Comparison of ENCODE assay signal across 15 cellular contexts in genomic region chr13:97321101-97321500, GRCh38.
"Had no signal": no experiment of that assay in that cellular context is flagged by ENCODE, and none has a peak within 500 bp of the region (broad histone marks: within the 10 kb centered on the region; RNA-seq: fewer than 3 reads in every experiment).

No MANE protein-coding gene starts in this region.

- H3K36me3 Mint-ChIP-seq: brain; natural killer cell treated with Interleukin-12 subunit alpha and Interleukin-12 subunit beta and Interleukin-15 and Interleukin-18, amount 100 ng/mL, for 72 hours had no signal

- ATAC-seq: activated T-helper 17 cell treated with anti-CD3 and anti-CD28 coated beads, Interleukin-2, amount 50 U/mL, for 72 hours; natural killer cell treated with Interleukin-12 subunit alpha and Interleukin-12 subunit beta and Interleukin-15 and Interleukin-18, amount 100 ng/mL, for 72 hours had no signal

- H3K4me1 Mint-ChIP-seq: activated CD4-positive, alpha-beta T cell treated with anti-CD3 and anti-CD28 coated beads, Interleukin-2, amount 10 ng/mL, durations not matched to agents 7 days and 5 days had no signal

- H3K4me3 Mint-ChIP-seq: activated CD4-positive, alpha-beta T cell treated with anti-CD3 and anti-CD28 coated beads, Interleukin-2, amount 10 ng/mL, durations not matched to agents 7 days and 5 days; activated naive CD4-positive, alpha-beta T cell treated with anti-CD3 and anti-CD28 coated beads, Interleukin-2, amount 50 U/mL, for 24 hours; activated T-helper 17 cell treated with anti-CD3 and anti-CD28 coated beads, Interleukin-2, amount 50 U/mL, for 72 hours; brain; natural killer cell treated with Interleukin-12 subunit alpha and Interleukin-12 subunit beta and Interleukin-15 and Interleukin-18, amount 100 ng/mL, for 72 hours; stimulated activated naive CD8-positive, alpha-beta T cell treated with anti-CD3 and anti-CD28 coated beads, Interleukin-15, Interleukin-2, amounts not matched to agents 100 ng/mL and 50 ng/mL, for 24 hours had no signal

- DNase-seq: activated CD4-positive, alpha-beta T cell treated with anti-CD3 and anti-CD28 coated beads, Interleukin-2, amount 10 ng/mL, durations not matched to agents 7 days and 5 days; activated CD4-positive, CD25-positive, alpha-beta regulatory T cell; activated CD8-positive, alpha-beta memory T cell treated with anti-CD3 and anti-CD28 coated beads for 24 hours; cerebellar nuclear complex; dermis blood vessel endothelial cell; glutamatergic neuron; stimulated activated CD4-positive, alpha-beta T cell treated with anti-CD3 and anti-CD28 coated beads, Interleukin-4, amount 100 ng/mL, for 1 hour; stimulated activated CD8-positive, alpha-beta memory T cell treated with anti-CD3 and anti-CD28 coated beads, Interleukin-4, amount 100 ng/mL, for 48 hours had no signal

- H3K27ac Mint-ChIP-seq: activated CD4-positive, alpha-beta T cell treated with anti-CD3 and anti-CD28 coated beads, Interleukin-2, amount 10 ng/mL, durations not matched to agents 7 days and 5 days; activated naive CD4-positive, alpha-beta T cell treated with anti-CD3 and anti-CD28 coated beads, Interleukin-2, amount 50 U/mL, for 24 hours; activated T-helper 17 cell treated with anti-CD3 and anti-CD28 coated beads, Interleukin-2, amount 50 U/mL, for 72 hours; natural killer cell treated with Interleukin-12 subunit alpha and Interleukin-12 subunit beta and Interleukin-15 and Interleukin-18, amount 100 ng/mL, for 72 hours; progenitor cell of endocrine pancreas; stimulated activated naive CD8-positive, alpha-beta T cell treated with anti-CD3 and anti-CD28 coated beads, Interleukin-15, Interleukin-2, amounts not matched to agents 100 ng/mL and 50 ng/mL, for 24 hours had no signal

- H3K27me3 Mint-ChIP-seq: activated CD4-positive, alpha-beta T cell treated with anti-CD3 and anti-CD28 coated beads, Interleukin-2, amount 10 ng/mL, durations not matched to agents 7 days and 5 days; activated naive CD4-positive, alpha-beta T cell treated with anti-CD3 and anti-CD28 coated beads, Interleukin-2, amount 50 U/mL, for 24 hours; activated T-helper 17 cell treated with anti-CD3 and anti-CD28 coated beads, Interleukin-2, amount 50 U/mL, for 72 hours; brain; natural killer cell treated with Interleukin-12 subunit alpha and Interleukin-12 subunit beta and Interleukin-15 and Interleukin-18, amount 100 ng/mL, for 72 hours; progenitor cell of endocrine pancreas; stimulated activated naive CD8-positive, alpha-beta T cell treated with anti-CD3 and anti-CD28 coated beads, Interleukin-15, Interleukin-2, amounts not matched to agents 100 ng/mL and 50 ng/mL, for 24 hours had no signal

- H3K36me3 ChIP-seq: thoracic aorta had no signal

- H3K4me3 ChIP-seq: thoracic aorta had no signal

- H3K9me3 ChIP-seq: thoracic aorta had no signal

- H3K27ac ChIP-seq: thoracic aorta had no signal

- H3K9me3 Mint-ChIP-seq: activated CD4-positive, alpha-beta T cell treated with anti-CD3 and anti-CD28 coated beads, Interleukin-2, amount 10 ng/mL, durations not matched to agents 7 days and 5 days; activated naive CD4-positive, alpha-beta T cell treated with anti-CD3 and anti-CD28 coated beads, Interleukin-2, amount 50 U/mL, for 24 hours; activated T-helper 17 cell treated with anti-CD3 and anti-CD28 coated beads, Interleukin-2, amount 50 U/mL, for 72 hours; brain; natural killer cell treated with Interleukin-12 subunit alpha and Interleukin-12 subunit beta and Interleukin-15 and Interleukin-18, amount 100 ng/mL, for 72 hours; stimulated activated naive CD8-positive, alpha-beta T cell treated with anti-CD3 and anti-CD28 coated beads, Interleukin-15, Interleukin-2, amounts not matched to agents 100 ng/mL and 50 ng/mL, for 24 hours had no signal
